ENCODE assay signal across 8 cellular contexts in the genomic region with DNA sequence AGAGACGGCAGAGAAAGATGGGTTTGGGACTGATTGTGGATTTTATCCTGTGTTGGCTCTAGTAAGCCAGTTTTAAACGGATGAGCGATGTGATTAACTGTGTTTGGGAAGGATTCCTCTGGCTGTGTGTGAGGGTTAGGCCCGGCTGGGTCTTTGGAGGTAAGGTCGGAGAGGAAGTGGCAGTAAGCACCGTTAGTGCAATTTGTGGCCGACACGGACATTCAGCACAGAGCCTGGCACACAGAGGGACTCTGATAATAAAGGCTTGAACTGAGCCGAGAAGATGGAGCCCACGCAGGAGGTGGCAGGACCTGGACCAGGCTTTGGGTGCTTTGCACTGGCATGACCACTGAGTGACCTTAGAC. TPM values are rescaled to one million over a fixed set of nuclear protein-coding genes. Genes with fewer than 3 reads are reported as not detected.
A peak's percentile ranks its signal among the peaks of the same experiment; 100 is the strongest.
DNase-seq lines count a peak whose midpoint lies in the region; ATAC-seq and TF ChIP-seq lines count a peak whose summit lies in the region.

No MANE protein-coding gene starts in this region.

- H3K27me3 ChIP-seq in HAP-1 (ENCODE audit: low read depth), result no peaks in the 10 kb centered on the region
- H3K27me3 ChIP-seq in skeletal muscle satellite cell (ENCODE audit: control insufficient read depth, insufficient read depth, low read length), result no peaks in the 10 kb centered on the region

- DNase-seq in HAP-1 (ENCODE audit: low spot score in 2 of 2), result no peak
- no peak for DNase-seq in T-cell
- no peak for DNase-seq in fibroblast of the aortic adventitia (ENCODE audit: low read depth)
- DNase-seq in mucosa of descending colon, result no peak
- DNase-seq in DMS114 treated with DMSO at 0.1 percent for 48 hours (lab: John Stamatoyannopoulos, UW; ENCODE audit: unreplicated experiment), result no peak

- intact Hi-C loops in mucosa of descending colon (cut with DNase I, micrococcal nuclease), result no loop called here

- H3K36me3 ChIP-seq in HAP-1 (replicated peaks) (peaks cover 13% of the 10 kb centered on the region), skeletal muscle satellite cell (ENCODE audit: insufficient read depth, low read length) (peaks cover 15% of the 10 kb centered on the region), mucosa of descending colon (ENCODE audit: low read depth) (no peaks in the 10 kb centered on the region)

- CTCF ChIA-PET in T-cell (lab: Charles Lee), result no interaction called here

- H3K4me3 ChIP-seq in HAP-1, result peak overlapping the region; percentile 87
- H3K4me3 ChIP-seq in fibroblast of the aortic adventitia (ENCODE audit: low read depth, low read length), result peak overlapping the region; percentile 84
- H3K4me3 ChIP-seq in skeletal muscle satellite cell (ENCODE audit: low read length), result peak overlapping the region; percentile 77
- H3K4me3 ChIP-seq in mucosa of descending colon, result no peak overlapping the region

- TF ChIP-seq CTCF in fibroblast of the aortic adventitia (IDR thresholded peaks at IDR 0.05; ENCODE audit: insufficient read depth, low read length) (no peak), mucosa of descending colon (IDR thresholded peaks at IDR 0.05) (no peak)

- H3K9me3 ChIP-seq in HAP-1 (no peaks in the 10 kb centered on the region), skeletal muscle satellite cell (replicated peaks; ENCODE audit: low read length) (no peaks in the 10 kb centered on the region), mucosa of descending colon (no peaks in the 10 kb centered on the region)

- peak overlapping the region; percentile 87 for H3K4me2 ChIP-seq in skeletal muscle satellite cell (ENCODE audit: low read length)

- H3K27ac Mint-ChIP-seq in T-cell, result peak overlapping the region; percentile 96

- in situ Hi-C loops in HAP-1 (cut with MboI; ENCODE audit: low sequenced_read_pairs), result loop anchor here (25.0 kb wide), 1 partner anchor 409 kb away; a partner anchor contains a TSS

- H3K9ac ChIP-seq in skeletal muscle satellite cell (ENCODE audit: low read depth, low read length), result peak overlapping the region; percentile 96

- peak overlapping the region; percentile 86 to 92 (median 90) for H3K4me3 Mint-ChIP-seq in T-cell

- no peaks in the 10 kb centered on the region for H3K27me3 Mint-ChIP-seq in T-cell

- H3K4me1 ChIP-seq in HAP-1 (peaks cover 17% of the 10 kb centered on the region), skeletal muscle satellite cell (ENCODE audit: control insufficient read depth, insufficient read depth, low read length) (peaks cover 22% of the 10 kb centered on the region), mucosa of descending colon (ENCODE audit: low read depth) (peaks cover 30% of the 10 kb centered on the region)

- POLR2A ChIA-PET in T-cell (lab: Charles Lee), result no interaction called here

- peaks cover 7% of the 10 kb centered on the region for H3K36me3 Mint-ChIP-seq in T-cell

- ATAC-seq in T-cell (replicated peaks in 1 of 4), result no peak
- no peak for ATAC-seq in mucosa of descending colon
- ATAC-seq in GM19467 (IDR thresholded peaks at IDR 0.05; ENCODE audit: unreplicated experiment), result no peak
- no peak for ATAC-seq in HG03139 (IDR thresholded peaks at IDR 0.05; ENCODE audit: unreplicated experiment)

- H3K4me1 Mint-ChIP-seq in T-cell, result peaks cover 31 to 45% (median 41%) of the 10 kb centered on the region in 3 donors

- no peaks in the 10 kb centered on the region for H3K9me3 Mint-ChIP-seq in T-cell

RNA-seq across cellular contexts. Expression of a gene that starts 1.3 kb away (rescaled TPM):
- total RNA-seq in T-cell (10 to 100 TPM; 39.6 to 48.1 (median 41.6) TPM), fibroblast of the aortic adventitia (ENCODE audit: low replicate concordance) (44.6 and 164 TPM in 2 replicates), mucosa of descending colon (10 to 100 TPM; 46.2 to 94.3 (median 83.0) TPM)
- total RNA-seq in skeletal muscle satellite cell (2012; rRNA removed), result 32.2 and 33.2 TPM in 2 replicates

RNA-seq across cellular contexts. Expression of a gene that starts 21.1 kb away (rescaled TPM):
- total RNA-seq in T-cell, result 10 to 100 TPM; 22.4 to 28.9 (median 25.9) TPM
- total RNA-seq in fibroblast of the aortic adventitia (ENCODE audit: low replicate concordance), result 10.2 and 35.0 TPM in 2 replicates
- total RNA-seq in skeletal muscle satellite cell (2012; rRNA removed), result 24.8 and 34.9 TPM in 2 replicates
- total RNA-seq in mucosa of descending colon, result 10 to 100 TPM; 29.6 to 45.1 (median 35.9) TPM

RNA-seq across cellular contexts. Expression of a gene that starts 38.2 kb away (rescaled TPM):
- total RNA-seq in T-cell (under 1 TPM in 2 of 5 donors, not detected in 3; 0.20 to 0.35 TPM), fibroblast of the aortic adventitia (ENCODE audit: low replicate concordance) (4.8 TPM in 1 of 2 replicates, not detected in the other), mucosa of descending colon (1 to 10 TPM in 1 of 3 donors, under 1 TPM in 2; 0.28 to 1.5 (median 0.35) TPM)
- total RNA-seq in skeletal muscle satellite cell (2012; rRNA removed), result 2.3 and 4.6 TPM in 2 replicates

RNA-seq across cellular contexts. Expression of a gene that starts 54.4 kb away (rescaled TPM):
- 1 to 10 TPM; 1.9 to 3.8 (median 3.0) TPM for total RNA-seq in T-cell
- total RNA-seq in fibroblast of the aortic adventitia (ENCODE audit: low replicate concordance), result 2.8 and 6.9 TPM in 2 replicates
- total RNA-seq in skeletal muscle satellite cell (2012; rRNA removed), result 5.1 and 5.9 TPM in 2 replicates
- total RNA-seq in mucosa of descending colon, result 1 to 10 TPM; 2.5 to 7.7 (median 2.7) TPM
